9 cellular contexts compared by ENCODE assay signal in genomic region chr10:58414270-58415041, GRCh38. TPM values are rescaled to one million over a fixed set of nuclear protein-coding genes. Genes with fewer than 3 reads are reported as not detected.
DNase-seq lines count a peak whose midpoint lies in the region; ATAC-seq, FAIRE-seq and TF ChIP-seq lines count a peak whose summit lies in the region.
"Had no signal": no experiment of that assay in that cellular context is flagged by ENCODE, and none has a peak within 500 bp of the region (broad histone marks: within the 10 kb centered on the region; RNA-seq: fewer than 3 reads in every experiment).

No MANE protein-coding gene starts in this region.

- peak in 3 of 7 experiments; percentile 12 to 15 (median 13) for TF ChIP-seq CTCF in stomach (IDR thresholded peaks at IDR 0.05)

- FAIRE-seq in HTR-8/SVneo (lab: Jason Lieb, UNC), result no peak

- no peaks in the 10 kb centered on the region for H3K27me3 ChIP-seq in stomach

- H3K9me3 ChIP-seq in stomach, result peaks cover 0 to 14% (median 0%) of the 10 kb centered on the region in 4 donors
- H3K9me3 ChIP-seq: neutrophil had no signal

- H3K27ac ChIP-seq in stomach, result no peak overlapping the region
- H3K27ac ChIP-seq: neutrophil had no signal

- DNase-seq in AG08395 (ENCODE audit: low spot score) (peak; percentile 74), HTR-8/SVneo (ENCODE audit: insufficient read length, low spot score) (peak; percentile 46), astrocyte of the hippocampus (ENCODE audit: low read depth, low spot score) (peak; percentile 85), kidney glomerular epithelial cell (lab: John Stamatoyannopoulos, UW) (peak; percentile 94), stomach (no peak), NCI-H2029 treated with DMSO at 0.1 percent for 48 hours (lab: John Stamatoyannopoulos, UW) (no peak)

- H3K36me3 ChIP-seq in stomach, result no peaks in the 10 kb centered on the region
- H3K36me3 ChIP-seq: neutrophil had no signal

- intact Hi-C loops in stomach (cut with DNase I; ENCODE audit: low total_unique reads), result no loop called here

- no peak overlapping the region for H3K4me3 ChIP-seq in stomach

- WGBS in stomach, 5 donors, result 28 to 42% (median 38%) methylated on average over 5 of the region's 5 CpGs

- TF ChIP-seq EP300 in stomach (IDR thresholded peaks at IDR 0.05), result no peak

- no peak for ATAC-seq in GM21786 (IDR thresholded peaks at IDR 0.05; ENCODE audit: unreplicated experiment)
- ATAC-seq in GM18909 (IDR thresholded peaks at IDR 0.05; ENCODE audit: poor library complexity, unreplicated experiment), result no peak

- peaks cover 0 to 3% (median 0%) of the 10 kb centered on the region in 4 donors for H3K4me1 ChIP-seq in stomach

- no peak for TF ChIP-seq POLR2A in stomach (IDR thresholded peaks at IDR 0.05)

RNA-seq across cellular contexts. Expression of gene TFAM, which starts 29.2 kb away (rescaled TPM):
- total RNA-seq in stomach, result 10 to 100 TPM; 15.4 to 39.7 (median 26.3) TPM
- 10 to 100 TPM in 1 of 3 donors, 1 to 10 TPM in 2; 4.9 to 12.5 (median 7.5) TPM for polyA plus RNA-seq in stomach

Comparison
In these comparisons a context has a peak if more than half of its experiments do, and no peak if none do; other contexts are left out.
1. DNase-seq: peak in AG08395 (single experiment), HTR-8/SVneo (single experiment), astrocyte of the hippocampus (single experiment) and kidney glomerular epithelial cell (single experiment); none in stomach (single experiment) and NCI-H2029 treated with DMSO at 0.1 percent for 48 hours (single experiment).